ENCODE assay signal across 1 cellular context in the genomic region with DNA sequence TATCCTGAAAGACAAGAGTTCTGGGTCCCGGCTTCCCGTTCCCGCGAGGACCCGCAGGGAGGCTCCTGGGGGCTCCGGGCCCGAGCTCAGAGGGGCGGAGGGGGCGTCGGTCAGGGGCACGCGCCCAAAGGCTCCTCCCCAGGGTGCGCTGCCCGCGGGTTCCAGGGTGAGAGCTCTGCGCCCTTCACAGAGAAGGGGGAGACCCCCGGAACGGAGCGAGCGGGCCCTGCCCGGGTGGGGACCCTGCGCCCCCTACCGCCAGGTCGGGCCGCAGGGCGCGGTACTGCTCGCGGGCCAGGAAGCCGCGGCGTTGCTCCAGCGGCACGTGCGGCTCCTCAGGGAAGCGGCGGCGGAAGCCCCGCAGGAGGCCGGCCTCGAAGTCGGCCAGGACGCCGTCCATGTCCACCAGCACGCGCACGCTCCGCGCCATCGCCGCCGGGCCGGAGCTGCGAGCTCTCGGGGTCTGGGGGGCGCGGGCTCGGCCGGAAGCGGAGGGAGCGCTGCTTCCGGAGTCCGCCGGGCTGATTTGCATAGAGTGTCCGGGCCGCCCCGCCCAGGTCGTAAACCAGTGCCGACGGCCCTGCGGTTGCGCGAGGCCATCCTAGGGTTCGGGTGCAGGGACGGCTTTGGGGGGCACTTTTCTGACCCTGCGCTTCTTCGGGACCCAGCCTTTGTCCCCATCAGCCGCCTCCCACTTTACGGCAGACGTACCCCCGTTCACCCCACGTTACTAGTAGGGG.
TF ChIP-seq lines count a peak whose summit lies in the region.

A gene (minus strand): TSS at position 465 of the 740 bp plus-strand sequence. CDS start 35 bp downstream, at position 430.

TF ChIP-seq in HepG2, 621 proteins besides CTCF, POLR2A, EP300 and RAD21 (continued from another document and continues in another):
- TF ChIP-seq ZSCAN9 (CRISPR knock-in tag; IDR thresholded peaks at IDR 0.05; ENCODE audit: borderline replicate concordance) (peak; percentile 61; the same call in 1 of the 2 replicates), ZFY (CRISPR knock-in tag; IDR thresholded peaks at IDR 0.05) (peak; percentile 97), ZNF782 (CRISPR knock-in tag; IDR thresholded peaks at IDR 0.05; ENCODE audit: borderline replicate concordance) (no peak; the same call in 1 of the 2 replicates), ZMYM4 (CRISPR knock-in tag; IDR thresholded peaks at IDR 0.05) (peak; percentile 66), ZKSCAN8 (CRISPR knock-in tag; IDR thresholded peaks at IDR 0.05; ENCODE audit: borderline replicate concordance) (peak; percentile 49; the same call in 1 of the 2 replicates), ZNF792 (CRISPR knock-in tag; IDR thresholded peaks at IDR 0.05) (0 out of 2 replicates have a peak, but pooled peaks have one; percentile 43), JARID2 (CRISPR knock-in tag; IDR thresholded peaks at IDR 0.05; ENCODE audit: insufficient replicate concordance) (no peak), KAT8 (CRISPR knock-in tag; IDR thresholded peaks at IDR 0.05) (peak; percentile 82; the same call in 1 of the 2 replicates), ZNF749 (CRISPR knock-in tag; IDR thresholded peaks at IDR 0.05; ENCODE audit: borderline replicate concordance) (no peak; the same call in 1 of the 2 replicates), ZNF7 (CRISPR knock-in tag; IDR thresholded peaks at IDR 0.05) (no peak), ATRX (CRISPR knock-in tag; IDR thresholded peaks at IDR 0.05; ENCODE audit: borderline replicate concordance) (no peak), JUN (CRISPR knock-in tag; IDR thresholded peaks at IDR 0.05) (no peak; the same call in 1 of the 2 replicates), ZNF543 (CRISPR knock-in tag; IDR thresholded peaks at IDR 0.05) (peak; percentile 83), ZFP82 (CRISPR knock-in tag; IDR thresholded peaks at IDR 0.05; ENCODE audit: borderline replicate concordance) (no peak), MIXL1 (CRISPR knock-in tag; IDR thresholded peaks at IDR 0.05) (peak; percentile 54), ZFP36 (IDR thresholded peaks at IDR 0.05; ENCODE audit: borderline replicate concordance, low read depth, low read length, partially characterized antibody) (no peak), SP2 (CRISPR knock-in tag; IDR thresholded peaks at IDR 0.05) (no peak), NKX3-1 (CRISPR knock-in tag; IDR thresholded peaks at IDR 0.05) (peak; percentile 28; the same call in 1 of the 2 replicates), NCOA5 (CRISPR knock-in tag; IDR thresholded peaks at IDR 0.05) (no peak), AHR (CRISPR knock-in tag; IDR thresholded peaks at IDR 0.05) (peak; percentile 71; the same call in 1 of the 2 replicates), ZNF484 (CRISPR knock-in tag; IDR thresholded peaks at IDR 0.05; ENCODE audit: borderline replicate concordance, low read depth) (no peak), MEIS2 (CRISPR knock-in tag; IDR thresholded peaks at IDR 0.05) (peak; percentile 89), ZNF432 (CRISPR knock-in tag; IDR thresholded peaks at IDR 0.05; ENCODE audit: borderline replicate concordance) (no peak), PHF8 (CRISPR knock-in tag; IDR thresholded peaks at IDR 0.05) (peak; percentile 93), ZNF569 (CRISPR knock-in tag; IDR thresholded peaks at IDR 0.05; ENCODE audit: borderline replicate concordance) (no peak), JDP2 (CRISPR knock-in tag; IDR thresholded peaks at IDR 0.05; ENCODE audit: borderline replicate concordance) (no peak; the same call in 1 of the 2 replicates), ZNF10 (CRISPR knock-in tag; IDR thresholded peaks at IDR 0.05; ENCODE audit: borderline replicate concordance, low read depth) (no peak), NFYC (CRISPR knock-in tag; IDR thresholded peaks at IDR 0.05) (no peak), YEATS4 (CRISPR knock-in tag; IDR thresholded peaks at IDR 0.05; ENCODE audit: borderline replicate concordance) (peak; percentile 98), ZNF563 (CRISPR knock-in tag; IDR thresholded peaks at IDR 0.05) (peak; percentile 92), RBAK (CRISPR knock-in tag; IDR thresholded peaks at IDR 0.05) (no peak), ZNF619 (CRISPR knock-in tag; IDR thresholded peaks at IDR 0.05) (0 out of 2 replicates have a peak, but pooled peaks have one; percentile 13), JUND (CRISPR knock-in tag; IDR thresholded peaks at IDR 0.05) (no peak), LCORL (IDR thresholded peaks at IDR 0.05) (no peak), LCORL (CRISPR knock-in tag; IDR thresholded peaks at IDR 0.05) (0 out of 2 replicates have a peak, but pooled peaks have one; percentile 3), ZNF17 (CRISPR knock-in tag; IDR thresholded peaks at IDR 0.05) (no peak), ZBTB7B (CRISPR knock-in tag; IDR thresholded peaks at IDR 0.05) (peak; percentile 93), ZSCAN30 (CRISPR knock-in tag; IDR thresholded peaks at IDR 0.05) (no peak), NR2F6 (IDR thresholded peaks at IDR 0.05) (no peak), NR2F6 (CRISPR knock-in tag; IDR thresholded peaks at IDR 0.05) (no peak), ZNF709 (CRISPR knock-in tag; IDR thresholded peaks at IDR 0.05) (peak; percentile 96), ZNF644 (CRISPR knock-in tag; IDR thresholded peaks at IDR 0.05; ENCODE audit: low read depth) (no peak)
- TF ChIP-seq, protein P1, sequence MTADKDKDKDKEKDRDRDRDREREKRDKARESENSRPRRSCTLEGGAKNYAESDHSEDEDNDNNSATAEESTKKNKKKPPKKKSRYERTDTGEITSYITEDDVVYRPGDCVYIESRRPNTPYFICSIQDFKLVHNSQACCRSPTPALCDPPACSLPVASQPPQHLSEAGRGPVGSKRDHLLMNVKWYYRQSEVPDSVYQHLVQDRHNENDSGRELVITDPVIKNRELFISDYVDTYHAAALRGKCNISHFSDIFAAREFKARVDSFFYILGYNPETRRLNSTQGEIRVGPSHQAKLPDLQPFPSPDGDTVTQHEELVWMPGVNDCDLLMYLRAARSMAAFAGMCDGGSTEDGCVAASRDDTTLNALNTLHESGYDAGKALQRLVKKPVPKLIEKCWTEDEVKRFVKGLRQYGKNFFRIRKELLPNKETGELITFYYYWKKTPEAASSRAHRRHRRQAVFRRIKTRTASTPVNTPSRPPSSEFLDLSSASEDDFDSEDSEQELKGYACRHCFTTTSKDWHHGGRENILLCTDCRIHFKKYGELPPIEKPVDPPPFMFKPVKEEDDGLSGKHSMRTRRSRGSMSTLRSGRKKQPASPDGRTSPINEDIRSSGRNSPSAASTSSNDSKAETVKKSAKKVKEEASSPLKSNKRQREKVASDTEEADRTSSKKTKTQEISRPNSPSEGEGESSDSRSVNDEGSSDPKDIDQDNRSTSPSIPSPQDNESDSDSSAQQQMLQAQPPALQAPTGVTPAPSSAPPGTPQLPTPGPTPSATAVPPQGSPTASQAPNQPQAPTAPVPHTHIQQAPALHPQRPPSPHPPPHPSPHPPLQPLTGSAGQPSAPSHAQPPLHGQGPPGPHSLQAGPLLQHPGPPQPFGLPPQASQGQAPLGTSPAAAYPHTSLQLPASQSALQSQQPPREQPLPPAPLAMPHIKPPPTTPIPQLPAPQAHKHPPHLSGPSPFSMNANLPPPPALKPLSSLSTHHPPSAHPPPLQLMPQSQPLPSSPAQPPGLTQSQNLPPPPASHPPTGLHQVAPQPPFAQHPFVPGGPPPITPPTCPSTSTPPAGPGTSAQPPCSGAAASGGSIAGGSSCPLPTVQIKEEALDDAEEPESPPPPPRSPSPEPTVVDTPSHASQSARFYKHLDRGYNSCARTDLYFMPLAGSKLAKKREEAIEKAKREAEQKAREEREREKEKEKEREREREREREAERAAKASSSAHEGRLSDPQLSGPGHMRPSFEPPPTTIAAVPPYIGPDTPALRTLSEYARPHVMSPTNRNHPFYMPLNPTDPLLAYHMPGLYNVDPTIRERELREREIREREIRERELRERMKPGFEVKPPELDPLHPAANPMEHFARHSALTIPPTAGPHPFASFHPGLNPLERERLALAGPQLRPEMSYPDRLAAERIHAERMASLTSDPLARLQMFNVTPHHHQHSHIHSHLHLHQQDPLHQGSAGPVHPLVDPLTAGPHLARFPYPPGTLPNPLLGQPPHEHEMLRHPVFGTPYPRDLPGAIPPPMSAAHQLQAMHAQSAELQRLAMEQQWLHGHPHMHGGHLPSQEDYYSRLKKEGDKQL (CRISPR knock-in tag; IDR thresholded peaks at IDR 0.05; ENCODE audit: low read depth), result peak; percentile 67; the same call in 1 of the 2 replicates
- TF ChIP-seq, protein P2, sequence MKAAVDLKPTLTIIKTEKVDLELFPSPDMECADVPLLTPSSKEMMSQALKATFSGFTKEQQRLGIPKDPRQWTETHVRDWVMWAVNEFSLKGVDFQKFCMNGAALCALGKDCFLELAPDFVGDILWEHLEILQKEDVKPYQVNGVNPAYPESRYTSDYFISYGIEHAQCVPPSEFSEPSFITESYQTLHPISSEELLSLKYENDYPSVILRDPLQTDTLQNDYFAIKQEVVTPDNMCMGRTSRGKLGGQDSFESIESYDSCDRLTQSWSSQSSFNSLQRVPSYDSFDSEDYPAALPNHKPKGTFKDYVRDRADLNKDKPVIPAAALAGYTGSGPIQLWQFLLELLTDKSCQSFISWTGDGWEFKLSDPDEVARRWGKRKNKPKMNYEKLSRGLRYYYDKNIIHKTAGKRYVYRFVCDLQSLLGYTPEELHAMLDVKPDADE (CRISPR knock-in tag; IDR thresholded peaks at IDR 0.05), result no peak
- TF ChIP-seq, protein P3, sequence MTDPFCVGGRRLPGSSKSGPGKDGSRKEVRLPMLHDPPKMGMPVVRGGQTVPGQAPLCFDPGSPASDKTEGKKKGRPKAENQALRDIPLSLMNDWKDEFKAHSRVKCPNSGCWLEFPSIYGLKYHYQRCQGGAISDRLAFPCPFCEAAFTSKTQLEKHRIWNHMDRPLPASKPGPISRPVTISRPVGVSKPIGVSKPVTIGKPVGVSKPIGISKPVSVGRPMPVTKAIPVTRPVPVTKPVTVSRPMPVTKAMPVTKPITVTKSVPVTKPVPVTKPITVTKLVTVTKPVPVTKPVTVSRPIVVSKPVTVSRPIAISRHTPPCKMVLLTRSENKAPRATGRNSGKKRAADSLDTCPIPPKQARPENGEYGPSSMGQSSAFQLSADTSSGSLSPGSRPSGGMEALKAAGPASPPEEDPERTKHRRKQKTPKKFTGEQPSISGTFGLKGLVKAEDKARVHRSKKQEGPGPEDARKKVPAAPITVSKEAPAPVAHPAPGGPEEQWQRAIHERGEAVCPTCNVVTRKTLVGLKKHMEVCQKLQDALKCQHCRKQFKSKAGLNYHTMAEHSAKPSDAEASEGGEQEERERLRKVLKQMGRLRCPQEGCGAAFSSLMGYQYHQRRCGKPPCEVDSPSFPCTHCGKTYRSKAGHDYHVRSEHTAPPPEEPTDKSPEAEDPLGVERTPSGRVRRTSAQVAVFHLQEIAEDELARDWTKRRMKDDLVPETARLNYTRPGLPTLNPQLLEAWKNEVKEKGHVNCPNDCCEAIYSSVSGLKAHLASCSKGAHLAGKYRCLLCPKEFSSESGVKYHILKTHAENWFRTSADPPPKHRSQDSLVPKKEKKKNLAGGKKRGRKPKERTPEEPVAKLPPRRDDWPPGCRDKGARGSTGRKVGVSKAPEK (CRISPR knock-in tag; IDR thresholded peaks at IDR 0.05; ENCODE audit: borderline replicate concordance), result no peak
- TF ChIP-seq, protein P4, sequence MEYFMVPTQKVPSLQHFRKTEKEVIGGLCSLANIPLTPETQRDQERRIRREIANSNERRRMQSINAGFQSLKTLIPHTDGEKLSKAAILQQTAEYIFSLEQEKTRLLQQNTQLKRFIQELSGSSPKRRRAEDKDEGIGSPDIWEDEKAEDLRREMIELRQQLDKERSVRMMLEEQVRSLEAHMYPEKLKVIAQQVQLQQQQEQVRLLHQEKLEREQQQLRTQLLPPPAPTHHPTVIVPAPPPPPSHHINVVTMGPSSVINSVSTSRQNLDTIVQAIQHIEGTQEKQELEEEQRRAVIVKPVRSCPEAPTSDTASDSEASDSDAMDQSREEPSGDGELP (IDR thresholded peaks at IDR 0.05; ENCODE audit: borderline replicate concordance, low read depth), result no peak
- TF ChIP-seq, protein P5, sequence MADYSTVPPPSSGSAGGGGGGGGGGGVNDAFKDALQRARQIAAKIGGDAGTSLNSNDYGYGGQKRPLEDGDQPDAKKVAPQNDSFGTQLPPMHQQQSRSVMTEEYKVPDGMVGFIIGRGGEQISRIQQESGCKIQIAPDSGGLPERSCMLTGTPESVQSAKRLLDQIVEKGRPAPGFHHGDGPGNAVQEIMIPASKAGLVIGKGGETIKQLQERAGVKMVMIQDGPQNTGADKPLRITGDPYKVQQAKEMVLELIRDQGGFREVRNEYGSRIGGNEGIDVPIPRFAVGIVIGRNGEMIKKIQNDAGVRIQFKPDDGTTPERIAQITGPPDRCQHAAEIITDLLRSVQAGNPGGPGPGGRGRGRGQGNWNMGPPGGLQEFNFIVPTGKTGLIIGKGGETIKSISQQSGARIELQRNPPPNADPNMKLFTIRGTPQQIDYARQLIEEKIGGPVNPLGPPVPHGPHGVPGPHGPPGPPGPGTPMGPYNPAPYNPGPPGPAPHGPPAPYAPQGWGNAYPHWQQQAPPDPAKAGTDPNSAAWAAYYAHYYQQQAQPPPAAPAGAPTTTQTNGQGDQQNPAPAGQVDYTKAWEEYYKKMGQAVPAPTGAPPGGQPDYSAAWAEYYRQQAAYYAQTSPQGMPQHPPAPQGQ (CRISPR knock-in tag; IDR thresholded peaks at IDR 0.05; ENCODE audit: borderline replicate concordance), result no peak
- TF ChIP-seq, protein P6, sequence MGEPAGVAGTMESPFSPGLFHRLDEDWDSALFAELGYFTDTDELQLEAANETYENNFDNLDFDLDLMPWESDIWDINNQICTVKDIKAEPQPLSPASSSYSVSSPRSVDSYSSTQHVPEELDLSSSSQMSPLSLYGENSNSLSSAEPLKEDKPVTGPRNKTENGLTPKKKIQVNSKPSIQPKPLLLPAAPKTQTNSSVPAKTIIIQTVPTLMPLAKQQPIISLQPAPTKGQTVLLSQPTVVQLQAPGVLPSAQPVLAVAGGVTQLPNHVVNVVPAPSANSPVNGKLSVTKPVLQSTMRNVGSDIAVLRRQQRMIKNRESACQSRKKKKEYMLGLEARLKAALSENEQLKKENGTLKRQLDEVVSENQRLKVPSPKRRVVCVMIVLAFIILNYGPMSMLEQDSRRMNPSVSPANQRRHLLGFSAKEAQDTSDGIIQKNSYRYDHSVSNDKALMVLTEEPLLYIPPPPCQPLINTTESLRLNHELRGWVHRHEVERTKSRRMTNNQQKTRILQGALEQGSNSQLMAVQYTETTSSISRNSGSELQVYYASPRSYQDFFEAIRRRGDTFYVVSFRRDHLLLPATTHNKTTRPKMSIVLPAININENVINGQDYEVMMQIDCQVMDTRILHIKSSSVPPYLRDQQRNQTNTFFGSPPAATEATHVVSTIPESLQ (CRISPR knock-in tag; conservative IDR thresholded peaks at IDR 0.05), result no peak
- TF ChIP-seq, protein P7, sequence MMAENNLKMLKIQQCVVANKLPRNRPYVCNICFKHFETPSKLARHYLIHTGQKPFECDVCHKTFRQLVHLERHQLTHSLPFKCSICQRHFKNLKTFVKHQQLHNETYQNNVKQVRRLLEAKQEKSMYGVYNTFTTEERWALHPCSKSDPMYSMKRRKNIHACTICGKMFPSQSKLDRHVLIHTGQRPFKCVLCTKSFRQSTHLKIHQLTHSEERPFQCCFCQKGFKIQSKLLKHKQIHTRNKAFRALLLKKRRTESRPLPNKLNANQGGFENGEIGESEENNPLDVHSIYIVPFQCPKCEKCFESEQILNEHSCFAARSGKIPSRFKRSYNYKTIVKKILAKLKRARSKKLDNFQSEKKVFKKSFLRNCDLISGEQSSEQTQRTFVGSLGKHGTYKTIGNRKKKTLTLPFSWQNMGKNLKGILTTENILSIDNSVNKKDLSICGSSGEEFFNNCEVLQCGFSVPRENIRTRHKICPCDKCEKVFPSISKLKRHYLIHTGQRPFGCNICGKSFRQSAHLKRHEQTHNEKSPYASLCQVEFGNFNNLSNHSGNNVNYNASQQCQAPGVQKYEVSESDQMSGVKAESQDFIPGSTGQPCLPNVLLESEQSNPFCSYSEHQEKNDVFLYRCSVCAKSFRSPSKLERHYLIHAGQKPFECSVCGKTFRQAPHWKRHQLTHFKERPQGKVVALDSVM (CRISPR knock-in tag; IDR thresholded peaks at IDR 0.05), result peak; percentile 55
